ENCODE assay signal across 31 cellular contexts in the genomic region with DNA sequence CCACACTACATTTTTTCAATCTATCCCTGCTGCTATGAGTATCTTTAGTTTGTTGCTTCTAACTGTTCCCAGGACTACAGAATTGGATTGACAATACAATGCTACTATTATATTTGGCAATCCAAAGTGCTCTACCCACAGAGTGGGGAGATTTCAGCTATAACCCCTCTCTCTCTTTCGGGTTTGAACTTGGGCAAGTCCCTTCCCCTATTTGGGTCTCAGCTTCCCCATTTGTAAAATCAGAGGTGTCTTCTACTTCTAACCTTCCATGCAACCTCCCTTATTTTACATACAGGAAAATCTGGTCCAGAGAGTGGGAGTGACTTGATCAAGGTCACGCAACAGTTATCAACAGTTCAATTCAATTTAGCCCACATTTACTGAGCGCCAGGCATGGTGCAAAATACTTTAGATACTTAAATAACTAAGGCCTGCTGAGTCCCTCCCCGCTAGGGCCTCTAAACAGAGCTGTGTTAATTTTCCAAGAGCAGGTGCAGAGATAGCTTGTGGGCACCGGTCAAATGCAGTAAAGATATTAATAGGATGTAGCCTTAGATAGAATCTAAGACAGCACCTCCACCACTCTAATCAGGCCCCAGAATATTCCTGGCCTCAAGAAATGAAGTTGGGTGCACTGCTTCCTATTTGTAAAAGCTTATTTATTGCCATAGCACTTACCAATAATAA. TPM values are rescaled to one million over a fixed set of nuclear protein-coding genes. Genes with fewer than 3 reads are reported as not detected.
DNase-seq lines count a peak whose midpoint lies in the region; ATAC-seq, FAIRE-seq and TF ChIP-seq lines count a peak whose summit lies in the region.
"Had no signal": no experiment of that assay in that cellular context is flagged by ENCODE, and none has a peak within 500 bp of the region (broad histone marks: within the 10 kb centered on the region; RNA-seq: fewer than 3 reads in every experiment).

No MANE protein-coding gene starts in this region.

- TF ChIP-seq POLR2A in GM12891 (IDR thresholded peaks at IDR 0.05; ENCODE audit: low read depth, low read length) (no peak), spleen (IDR thresholded peaks at IDR 0.05) (no peak)

- no peak overlapping the region for H3K4me3 Mint-ChIP-seq in brain
- H3K4me3 Mint-ChIP-seq: activated CD4-positive, alpha-beta T cell treated with anti-CD3 and anti-CD28 coated beads, Interleukin-2, amount 10 ng/mL, durations not matched to agents 24 days and 14 days; activated T-cell treated with anti-CD3 and anti-CD28 coated beads, Interleukin-2, amount 50 U/mL, for 24 hours; nephron progenitor cell had no signal

- H3K27ac ChIP-seq in psoas muscle = peak overlapping the region; percentile 76
- H3K27ac ChIP-seq in spleen = peak overlapping the region in 1 of 8 donors; percentile 28
- H3K27ac ChIP-seq: GM23248, parathyroid adenoma, upper lobe of left lung, WERI-Rb-1 had no signal

- no peak for DNase-seq in GM12891 (ENCODE audit: insufficient read length, low spot score)
- peak; percentile 27 for DNase-seq in NCI-H146 (lab: John Stamatoyannopoulos, UW)
- DNase-seq in psoas muscle = no peak
- no peak for DNase-seq in posterior vena cava (ENCODE audit: low spot score)
- DNase-seq in spleen = no peak
- DNase-seq: activated CD4-positive, alpha-beta T cell treated with anti-CD3 and anti-CD28 coated beads, Interleukin-2, amount 10 ng/mL, durations not matched to agents 24 days and 14 days; activated gamma-delta T cell; activated T-cell treated with anti-CD3 and anti-CD28 coated beads, Interleukin-2, amount 50 U/mL, for 24 hours; C1 segment of cervical spinal cord; Caco-2; DMS79; GM23248; NCI-H1048; NCI-H2029; NCI-H226; NCI-H82; nephron progenitor cell; right cardiac atrium; SK-N-SH; stimulated activated CD4-positive, alpha-beta T cell treated with anti-CD3 and anti-CD28 coated beads, Interleukin-12 subunit alpha, Interleukin-12 subunit beta, amount 100 ng/mL, for 4 hours; stimulated activated CD4-positive, alpha-beta T cell treated with anti-CD3 and anti-CD28 coated beads, Interleukin-4, amount 100 ng/mL, for 1 hour; upper lobe of left lung; WERI-Rb-1 had no signal

- TF ChIP-seq CTCF in brain (conservative IDR thresholded peaks at IDR 0.05) (no peak), psoas muscle (IDR thresholded peaks at IDR 0.05) (no peak), spleen (IDR thresholded peaks at IDR 0.05 in 8 of 11, conservative IDR thresholded peaks at IDR 0.05 in 3 of 11) (no peak)

- H3K27me3 ChIP-seq in psoas muscle (ENCODE audit: insufficient read depth in 3 of 3, low read length in 2 of 3) = no peaks in the 10 kb centered on the region
- no peaks in the 10 kb centered on the region for H3K27me3 ChIP-seq in spleen (replicated peaks in 1 of 7)
- H3K27me3 ChIP-seq: upper lobe of left lung had no signal

- peaks cover 3% of the 10 kb centered on the region for H3K27me3 Mint-ChIP-seq in brain
- H3K27me3 Mint-ChIP-seq: activated T-cell treated with anti-CD3 and anti-CD28 coated beads, Interleukin-2, amount 50 U/mL, for 24 hours had no signal

- H3K36me3 Mint-ChIP-seq in brain = no peaks in the 10 kb centered on the region

- FAIRE-seq in GM12891 (lab: Jason Lieb, UNC) = peak; percentile 60
- FAIRE-seq: HepG2, islet of Langerhans had no signal

- no peaks in the 10 kb centered on the region for H3K36me3 ChIP-seq in psoas muscle (ENCODE audit: insufficient read depth in 1 of 2, low read depth in 1 of 2)
- no peaks in the 10 kb centered on the region for H3K36me3 ChIP-seq in spleen
- H3K36me3 ChIP-seq: upper lobe of left lung, WERI-Rb-1 had no signal

- peak overlapping the region in 4 of 5 experiments; percentile 12 to 47 (median 40) for H3K27ac Mint-ChIP-seq in brain
- H3K27ac Mint-ChIP-seq: activated CD4-positive, alpha-beta T cell treated with anti-CD3 and anti-CD28 coated beads, Interleukin-2, amount 10 ng/mL, durations not matched to agents 24 days and 14 days; activated T-cell treated with anti-CD3 and anti-CD28 coated beads, Interleukin-2, amount 50 U/mL, for 24 hours; nephron progenitor cell had no signal

- WGBS in psoas muscle, 3 donors = 38 to 52% (median 40%) methylated on average over 5 of the region's 5 CpGs
- WGBS in spleen, 5 donors = 68 to 82% (median 73%) methylated on average over 5 of the region's 5 CpGs

- H3K9me3 Mint-ChIP-seq in brain = no peaks in the 10 kb centered on the region
- H3K9me3 Mint-ChIP-seq: activated CD4-positive, alpha-beta T cell treated with anti-CD3 and anti-CD28 coated beads, Interleukin-2, amount 10 ng/mL, durations not matched to agents 24 days and 14 days; activated T-cell treated with anti-CD3 and anti-CD28 coated beads, Interleukin-2, amount 50 U/mL, for 24 hours; nephron progenitor cell had no signal

- ATAC-seq in psoas muscle = peak; percentile 59 to 96 (median 90)
- ATAC-seq in GM18861 (IDR thresholded peaks at IDR 0.05; ENCODE audit: unreplicated experiment) = no peak
- ATAC-seq: HepG2, right cardiac atrium had no signal

- H3K9me3 ChIP-seq in psoas muscle = no peaks in the 10 kb centered on the region
- H3K9me3 ChIP-seq in spleen = no peaks in the 10 kb centered on the region
- H3K9me3 ChIP-seq: Caco-2, SK-N-SH, upper lobe of left lung had no signal

- peaks cover 42% of the 10 kb centered on the region for H3K4me1 Mint-ChIP-seq in brain
- H3K4me1 Mint-ChIP-seq: activated CD4-positive, alpha-beta T cell treated with anti-CD3 and anti-CD28 coated beads, Interleukin-2, amount 10 ng/mL, durations not matched to agents 24 days and 14 days had no signal

- H3K4me3 ChIP-seq in psoas muscle = no peak overlapping the region
- H3K4me3 ChIP-seq in spleen = no peak overlapping the region
- H3K4me3 ChIP-seq: GM23248, upper lobe of left lung had no signal

- peaks cover 27% of the 10 kb centered on the region for H3K4me1 ChIP-seq in psoas muscle
- H3K4me1 ChIP-seq in spleen = peaks cover 0 to 44% (median 11%) of the 10 kb centered on the region in 6 donors
- H3K4me1 ChIP-seq: Caco-2, parathyroid adenoma had no signal

- intact Hi-C loops in psoas muscle (cut with DNase I) (loop anchor here in 1 of 2 donors (5.0 kb wide), 1 partner anchor 35 kb away; no protein-coding TSS in a partner anchor), posterior vena cava (cut with DNase I) (no loop called here), spleen (cut with DNase I; ENCODE audit: low total_unique reads) (no loop called here)

TF ChIP-seq in GM12891, 5 proteins besides CTCF, POLR2A, EP300 and RAD21:
- 0 out of 2 replicates have a peak, but pooled peaks have one; percentile 27 for TF ChIP-seq SPI1 (IDR thresholded peaks at IDR 0.05; ENCODE audit: low read depth, low read length)
- no peak for TF ChIP-seq POLR2AphosphoS5 (IDR thresholded peaks at IDR 0.05; ENCODE audit: low read depth, low read length)
TF ChIP-seq in GM12891: peak in this region for 1.

RNA-seq across cellular contexts. Expression of gene GPX7, which starts 9.4 kb away (rescaled TPM):
- polyA plus RNA-seq in GM12891 (2012; ENCODE audit: low read depth, missing spikeins) = 20.4 TPM
- polyA plus RNA-seq in brain (ENCODE audit: insufficient read depth, low read depth, low replicate concordance) (24.6 TPM), psoas muscle (1 to 10 TPM; 3.6 to 7.9 (median 7.7) TPM), spleen (10 to 100 TPM; 13.8 to 23.5 (median 17.9) TPM)
- total RNA-seq in psoas muscle (10 to 100 TPM in 2 of 4 donors, 1 to 10 TPM in 2; 5.6 to 12.2 (median 10.2) TPM), posterior vena cava (10 to 100 TPM in 1 of 2 donors, 1 to 10 TPM in 1; 8.1 to 12.1 TPM), spleen (10 to 100 TPM in 4 of 7 donors, 1 to 10 TPM in 3; 6.4 to 24.7 (median 12.9) TPM)

RNA-seq across cellular contexts. Expression of gene TUT4, which starts 39.9 kb away (rescaled TPM):
- polyA plus RNA-seq in GM12891 (2012; ENCODE audit: low read depth, missing spikeins) = 20.5 TPM
- polyA plus RNA-seq in brain (ENCODE audit: insufficient read depth, low read depth, low replicate concordance) (15.5 TPM), psoas muscle (10 to 100 TPM; 13.3 to 50.8 (median 38.2) TPM), spleen (10 to 100 TPM; 31.7 to 45.6 (median 35.8) TPM)
- total RNA-seq in psoas muscle (10 to 100 TPM; 44.3 to 70.5 (median 54.6) TPM), posterior vena cava (10 to 100 TPM; 35.8 to 39.8 TPM), spleen (100 to 1,000 TPM in 1 of 7 donors, 10 to 100 TPM in 6; 74.1 to 120 (median 84.6) TPM)

RNA-seq across cellular contexts. Expression of gene SHISAL2A, which starts 40.2 kb away (rescaled TPM):
- 0.86 TPM for polyA plus RNA-seq in GM12891 (2012; ENCODE audit: low read depth, missing spikeins)
- polyA plus RNA-seq in brain (ENCODE audit: insufficient read depth, low read depth, low replicate concordance) (1.6 TPM), psoas muscle (under 1 TPM; 0.13 to 0.44 (median 0.25) TPM), spleen (10 to 100 TPM in 2 of 3 donors, 1 to 10 TPM in 1; 9.2 to 15.5 (median 14.4) TPM)
- total RNA-seq in psoas muscle (1 to 10 TPM in 1 of 4 donors, under 1 TPM in 3; 0.19 to 1.6 (median 0.45) TPM), posterior vena cava (under 1 TPM in 1 of 2 donors, not detected in 1; 0.14 TPM), spleen (10 to 100 TPM; 12.8 to 23.6 (median 17.9) TPM)
- total RNA-seq: fibroblast of lung, glomerular endothelial cell, GM23248, HepG2, right cardiac atrium had no signal
- polyA plus RNA-seq: AG04450, fibroblast of lung, GM23248, HepG2, right cardiac atrium had no signal

Comparison
In these comparisons a context has a peak if more than half of its experiments do, and no peak if none do; other contexts are left out.
1. RNA of gene SHISAL2A, which starts 40.2 kb away (total RNA-seq): 12.8 to 23.6 TPM in spleen; 0.19 to 1.6 TPM in psoas muscle and 0.14 TPM in posterior vena cava; every median in the first group is over 4 times any median in the second.